ENCODE assay signal across 11 cellular contexts in genomic region chr10:76432274-76433012, GRCh38.
DNase-seq lines count a peak whose midpoint lies in the region; ATAC-seq and TF ChIP-seq lines count a peak whose summit lies in the region.
"Had no signal": no experiment of that assay in that cellular context is flagged by ENCODE, and none has a peak within 500 bp of the region (broad histone marks: within the 10 kb centered on the region; RNA-seq: fewer than 3 reads in every experiment).

No MANE protein-coding gene starts in this region.

- WGBS in stomach, 5 donors: 71 to 89% (median 86%) methylated on average over 6 of the region's 6 CpGs

- no peaks in the 10 kb centered on the region for H3K27me3 ChIP-seq in ascending aorta
- H3K27me3 ChIP-seq in right atrium auricular region: no peaks in the 10 kb centered on the region
- H3K27me3 ChIP-seq in stomach: no peaks in the 10 kb centered on the region

- no peaks in the 10 kb centered on the region for H3K36me3 ChIP-seq in ascending aorta
- H3K36me3 ChIP-seq in right atrium auricular region: no peaks in the 10 kb centered on the region
- no peaks in the 10 kb centered on the region for H3K36me3 ChIP-seq in stomach

- H3K4me3 ChIP-seq in ascending aorta: peak overlapping the region in 1 of 2 donors; percentile 24
- H3K4me3 ChIP-seq in right atrium auricular region: no peak overlapping the region
- H3K4me3 ChIP-seq in stomach: no peak overlapping the region

- TF ChIP-seq CTCF in ascending aorta (IDR thresholded peaks at IDR 0.05) (no peak), right atrium auricular region (IDR thresholded peaks at IDR 0.05) (no peak), stomach (IDR thresholded peaks at IDR 0.05) (no peak)

- in situ Hi-C loops in KBM-7 (cut with MboI; ENCODE audit: low pct_unique_long_range_greater_than_20kb, low sequenced_read_pairs): no loop called here

- intact Hi-C loops in ascending aorta (cut with DNase I): loop anchor here (5.0 kb wide), 1 partner anchor 60 kb away; no protein-coding TSS in a partner anchor
- intact Hi-C loops in stomach (cut with DNase I; ENCODE audit: low total_unique reads): no loop called here

- DNase-seq in HCEC 1CT (peak; percentile 94), ascending aorta (ENCODE audit: low spot score in 2 of 2) (peak in 1 of 2 donors; percentile 86), right atrium auricular region (ENCODE audit: low spot score) (peak; percentile 83), stomach (no peak), NCI-H1105 treated with DMSO at 0.1 percent for 48 hours (lab: John Stamatoyannopoulos, UW) (no peak), left lobe of liver (ENCODE audit: low spot score) (no peak), KBM-7 (no peak)
- DNase-seq in effector CD8-positive, alpha-beta T cell (lab: John Stamatoyannopoulos, UW): no peak
- DNase-seq: cerebellar nuclear complex had no signal

- no peak for ATAC-seq in left lobe of liver
- ATAC-seq: activated CD4-positive, CD25-positive, alpha-beta regulatory T cell treated with anti-CD3 and anti-CD28 coated beads, Interleukin-2, amount 50 U/mL, for 24 hours; natural killer cell treated with Interleukin-12 subunit alpha and Interleukin-12 subunit beta and Interleukin-15 and Interleukin-18, amount 100 ng/mL, for 72 hours had no signal

- TF ChIP-seq POLR2A in stomach (IDR thresholded peaks at IDR 0.05): no peak

- no peak for TF ChIP-seq EP300 in stomach (IDR thresholded peaks at IDR 0.05)

- H3K4me1 ChIP-seq in ascending aorta (peaks cover 10 to 48% of the 10 kb centered on the region in 2 donors), right atrium auricular region (peaks cover 0 to 90% of the 10 kb centered on the region in 2 donors), stomach (peaks cover 16 to 66% (median 49%) of the 10 kb centered on the region in 4 donors)

- no peaks in the 10 kb centered on the region for H3K9me3 ChIP-seq in ascending aorta
- H3K9me3 ChIP-seq in right atrium auricular region: no peaks in the 10 kb centered on the region
- no peaks in the 10 kb centered on the region for H3K9me3 ChIP-seq in stomach

- H3K27ac ChIP-seq in ascending aorta: peak overlapping the region; percentile 86
- H3K27ac ChIP-seq in right atrium auricular region: peak overlapping the region; percentile 80 to 96
- H3K27ac ChIP-seq in stomach: peak overlapping the region in 4 of 5 donors; percentile 37 to 72 (median 58)

Comparison
In these comparisons a context has a peak if more than half of its experiments do, and no peak if none do; other contexts are left out.
1. DNase-seq: peak in HCEC 1CT (single experiment) and right atrium auricular region (single experiment); none in stomach (single experiment), NCI-H1105 treated with DMSO at 0.1 percent for 48 hours (single experiment), effector CD8-positive, alpha-beta T cell (single experiment), left lobe of liver (single experiment) and KBM-7 (single experiment).
2. Peak in every context shown above with its lines, with median percentiles within 50 percentile points of each other: H3K27ac ChIP-seq.